ENCODE assay signal across 1 cellular context in genomic region chr16:67883872-67884261, GRCh38.
TF ChIP-seq lines count a peak whose summit lies in the region.

No MANE protein-coding gene starts in this region.

TF ChIP-seq in HepG2, 621 proteins besides CTCF, POLR2A, EP300 and RAD21 (continued from another document and continues in another):
- 0 out of 2 replicates have a peak, but pooled peaks have one; percentile 42 for TF ChIP-seq TFDP2 (CRISPR knock-in tag; IDR thresholded peaks at IDR 0.05)
- no peak for TF ChIP-seq ZNF784 (CRISPR knock-in tag; IDR thresholded peaks at IDR 0.05; ENCODE audit: borderline replicate concordance)
- TF ChIP-seq TFAP4 (IDR thresholded peaks at IDR 0.05; ENCODE audit: borderline replicate concordance, low read depth) = peak; percentile 34; the same call in 1 of the 2 replicates
- TF ChIP-seq IRX3 (CRISPR knock-in tag; IDR thresholded peaks at IDR 0.05; ENCODE audit: borderline replicate concordance, low read depth) = 0 out of 2 replicates have a peak, but pooled peaks have one; percentile 31
- 0 out of 2 replicates have a peak, but pooled peaks have one; percentile 33 for TF ChIP-seq KDM3A (CRISPR knock-in tag; IDR thresholded peaks at IDR 0.05; ENCODE audit: low read depth)
- no peak for TF ChIP-seq GPBP1L1 (CRISPR knock-in tag; IDR thresholded peaks at IDR 0.05)
- TF ChIP-seq NFRKB (IDR thresholded peaks at IDR 0.05) = no peak
- 0 out of 2 replicates have a peak, but pooled peaks have one; percentile 14 for TF ChIP-seq THRA (CRISPR knock-in tag; IDR thresholded peaks at IDR 0.05; ENCODE audit: borderline replicate concordance)
- TF ChIP-seq MTA1 (CRISPR knock-in tag; IDR thresholded peaks at IDR 0.05; ENCODE audit: borderline replicate concordance) = peak; percentile 55; the same call in 1 of the 2 replicates
- TF ChIP-seq HBP1 (CRISPR knock-in tag; IDR thresholded peaks at IDR 0.05; ENCODE audit: low read depth) = no peak
- peak; percentile 56; the same call in 1 of the 2 replicates for TF ChIP-seq ATF2 (CRISPR knock-in tag; IDR thresholded peaks at IDR 0.05)
- peak; percentile 27; the same call in 1 of the 2 replicates for TF ChIP-seq FOXK1 (CRISPR knock-in tag; IDR thresholded peaks at IDR 0.05; ENCODE audit: borderline replicate concordance, low read depth)
- peak; percentile 99 for TF ChIP-seq ZNF740 (CRISPR knock-in tag; IDR thresholded peaks at IDR 0.05)
- TF ChIP-seq MNT (IDR thresholded peaks at IDR 0.05) = peak; percentile 28; the same call in 1 of the 2 replicates
- 0 out of 2 replicates have a peak, but pooled peaks have one; percentile 32 for TF ChIP-seq PPARG (CRISPR knock-in tag; conservative IDR thresholded peaks at IDR 0.05)
- TF ChIP-seq ZNF124 (CRISPR knock-in tag; IDR thresholded peaks at IDR 0.05) = peak; percentile 46; the same call in 1 of the 2 replicates
- no peak for TF ChIP-seq ATRX (CRISPR knock-in tag; IDR thresholded peaks at IDR 0.05; ENCODE audit: borderline replicate concordance)
- TF ChIP-seq ZEB1 (IDR thresholded peaks at IDR 0.05; ENCODE audit: insufficient replicate concordance, low read depth) = peak; percentile 88
- TF ChIP-seq HNF1A (IDR thresholded peaks at IDR 0.05; ENCODE audit: low read depth) = no peak
- TF ChIP-seq HNF1A (CRISPR knock-in tag; IDR thresholded peaks at IDR 0.05; ENCODE audit: borderline replicate concordance) = 0 out of 2 replicates have a peak, but pooled peaks have one; percentile 25
- TF ChIP-seq ZFY (CRISPR knock-in tag; IDR thresholded peaks at IDR 0.05) = no peak; the same call in 1 of the 2 replicates
- TF ChIP-seq THAP11 (CRISPR knock-in tag; IDR thresholded peaks at IDR 0.05) = peak; percentile 54
- 0 out of 2 replicates have a peak, but pooled peaks have one; percentile 29 for TF ChIP-seq PCBP1 (IDR thresholded peaks at IDR 0.05; ENCODE audit: borderline replicate concordance, low read depth, low read length)
- TF ChIP-seq WIZ (CRISPR knock-in tag; IDR thresholded peaks at IDR 0.05) = 0 out of 2 replicates have a peak, but pooled peaks have one; percentile 26
- peak; percentile 17 for TF ChIP-seq SRSF1 (optimal IDR thresholded peaks at IDR 0.05; ENCODE audit: low read depth, low read length)
- 0 out of 2 replicates have a peak, but pooled peaks have one; percentile 18 for TF ChIP-seq ZNF567 (CRISPR knock-in tag; IDR thresholded peaks at IDR 0.05; ENCODE audit: borderline replicate concordance)
- TF ChIP-seq BORCS8-MEF2B (CRISPR knock-in tag; IDR thresholded peaks at IDR 0.05) = peak; percentile 74; the same call in 1 of the 2 replicates
- no peak for TF ChIP-seq ZNF138 (CRISPR knock-in tag; IDR thresholded peaks at IDR 0.05; ENCODE audit: low read depth)
- TF ChIP-seq MTERF4 (CRISPR knock-in tag; IDR thresholded peaks at IDR 0.05) = peak; percentile 46; the same call in 1 of the 2 replicates
- TF ChIP-seq TARDBP (CRISPR knock-in tag; IDR thresholded peaks at IDR 0.05) = peak; percentile 43; the same call in 1 of the 2 replicates
- no peak for TF ChIP-seq ZNF550 (CRISPR knock-in tag; IDR thresholded peaks at IDR 0.05; ENCODE audit: borderline replicate concordance)
- peak; percentile 58; the same call in 1 of the 2 replicates for TF ChIP-seq PATZ1 (CRISPR knock-in tag; IDR thresholded peaks at IDR 0.05)
- 0 out of 2 replicates have a peak, but pooled peaks have one; percentile 38 for TF ChIP-seq DNMT1 (CRISPR knock-in tag; IDR thresholded peaks at IDR 0.05)
- TF ChIP-seq ZBTB25 (CRISPR knock-in tag; IDR thresholded peaks at IDR 0.05) = peak; percentile 27; the same call in 1 of the 2 replicates
- TF ChIP-seq HNRNPL (IDR thresholded peaks at IDR 0.05; ENCODE audit: low read depth, low read length) = peak; percentile 2; the same call in 1 of the 2 replicates
- 0 out of 2 replicates have a peak, but pooled peaks have one; percentile 27 for TF ChIP-seq ELF3 (CRISPR knock-in tag; IDR thresholded peaks at IDR 0.05)
